Comparison of ENCODE assay signal across 8 cellular contexts in genomic region chr12:121579981-121580868, GRCh38. TPM values are rescaled to one million over a fixed set of nuclear protein-coding genes. Genes with fewer than 3 reads are reported as not detected.
A peak's percentile ranks its signal among the peaks of the same experiment; 100 is the strongest.
DNase-seq lines count a peak whose midpoint lies in the region; ATAC-seq and TF ChIP-seq lines count a peak whose summit lies in the region.

No MANE protein-coding gene starts in this region.

- DNase-seq in DMS79 treated with DMSO at 0.1 percent for 48 hours (lab: John Stamatoyannopoulos, UW), result peak; percentile 67
- DNase-seq in HUDEP-2 (lab: John Stamatoyannopoulos, UW; ENCODE audit: unreplicated experiment in 76 of 76), result peak in 54 of 76 experiments; percentile 11 to 79 (median 56)
- no peak for DNase-seq in Panc1 (ENCODE audit: low read depth, low spot score)
- DNase-seq in fibroblast of peridontal ligament (ENCODE audit: extremely low read depth), result peak; percentile 60
- peak; percentile 77 for DNase-seq in natural killer cell treated with Interleukin-12 subunit alpha and Interleukin-12 subunit beta and Interleukin-15 and Interleukin-18, amount 100 ng/mL, for 72 hours (ENCODE audit: low spot score)

- peak overlapping the region; percentile 97 for H3K4me3 Mint-ChIP-seq in activated T-helper 17 cell treated with anti-CD3 and anti-CD28 coated beads, Interleukin-2, amount 50 U/mL, for 72 hours
- H3K4me3 Mint-ChIP-seq in natural killer cell treated with Interleukin-12 subunit alpha and Interleukin-12 subunit beta and Interleukin-15 and Interleukin-18, amount 100 ng/mL, for 72 hours, result peak overlapping the region; percentile 96
- H3K4me3 Mint-ChIP-seq in stimulated activated naive CD8-positive, alpha-beta T cell treated with anti-CD3 and anti-CD28 coated beads, Interleukin-15, Interleukin-2, amounts not matched to agents 100 ng/mL and 50 ng/mL, for 24 hours, result peak overlapping the region; percentile 85

- CTCF ChIA-PET in Panc1 (lab: Charles Lee), result interaction anchor here (0.5 to 1.1 kb wide), 3 partner anchors 28 to 822 kb away, joined by 3 to 9 read pairs (median 4); no protein-coding TSS in a partner anchor

- intact Hi-C loops in Panc1 (cut with micrococcal nuclease; ENCODE audit: unreplicated experiment), result no loop called here

- H3K27me3 Mint-ChIP-seq in activated T-helper 17 cell treated with anti-CD3 and anti-CD28 coated beads, Interleukin-2, amount 50 U/mL, for 72 hours, result no peaks in the 10 kb centered on the region
- no peaks in the 10 kb centered on the region for H3K27me3 Mint-ChIP-seq in natural killer cell treated with Interleukin-12 subunit alpha and Interleukin-12 subunit beta and Interleukin-15 and Interleukin-18, amount 100 ng/mL, for 72 hours
- no peaks in the 10 kb centered on the region for H3K27me3 Mint-ChIP-seq in stimulated activated naive CD8-positive, alpha-beta T cell treated with anti-CD3 and anti-CD28 coated beads, Interleukin-15, Interleukin-2, amounts not matched to agents 100 ng/mL and 50 ng/mL, for 24 hours

- peak overlapping the region; percentile 89 for H3K27ac ChIP-seq in Panc1 (ENCODE audit: low read length)

- peak overlapping the region; percentile 95 for H3K27ac Mint-ChIP-seq in activated T-helper 17 cell treated with anti-CD3 and anti-CD28 coated beads, Interleukin-2, amount 50 U/mL, for 72 hours
- peak overlapping the region; percentile 89 to 95 for H3K27ac Mint-ChIP-seq in natural killer cell treated with Interleukin-12 subunit alpha and Interleukin-12 subunit beta and Interleukin-15 and Interleukin-18, amount 100 ng/mL, for 72 hours
- peak overlapping the region; percentile 87 for H3K27ac Mint-ChIP-seq in stimulated activated naive CD8-positive, alpha-beta T cell treated with anti-CD3 and anti-CD28 coated beads, Interleukin-15, Interleukin-2, amounts not matched to agents 100 ng/mL and 50 ng/mL, for 24 hours

- POLR2A ChIA-PET in Panc1 (lab: Charles Lee), result interaction anchor here (0.7 kb wide), 2 partner anchors 16 to 301 kb away, joined by 3 to 4 read pairs; no protein-coding TSS in a partner anchor

- H3K4me3 ChIP-seq in Panc1 (ENCODE audit: low read depth in 2 of 2, low read length in 2 of 2), result peak overlapping the region; percentile 59 to 92

- no peaks in the 10 kb centered on the region for H3K9me3 ChIP-seq in Panc1 (ENCODE audit: control insufficient read depth, insufficient read depth, low read depth, low read length)

- peaks cover 13% of the 10 kb centered on the region for H3K36me3 Mint-ChIP-seq in activated T-helper 17 cell treated with anti-CD3 and anti-CD28 coated beads, Interleukin-2, amount 50 U/mL, for 72 hours (ENCODE audit: low read depth)
- no peaks in the 10 kb centered on the region for H3K36me3 Mint-ChIP-seq in natural killer cell treated with Interleukin-12 subunit alpha and Interleukin-12 subunit beta and Interleukin-15 and Interleukin-18, amount 100 ng/mL, for 72 hours
- H3K36me3 Mint-ChIP-seq in stimulated activated naive CD8-positive, alpha-beta T cell treated with anti-CD3 and anti-CD28 coated beads, Interleukin-15, Interleukin-2, amounts not matched to agents 100 ng/mL and 50 ng/mL, for 24 hours (ENCODE audit: low read depth), result no peaks in the 10 kb centered on the region

- peaks cover 6% of the 10 kb centered on the region for H3K4me1 Mint-ChIP-seq in activated T-helper 17 cell treated with anti-CD3 and anti-CD28 coated beads, Interleukin-2, amount 50 U/mL, for 72 hours
- peaks cover 28 to 31% of the 10 kb centered on the region in 2 donors for H3K4me1 Mint-ChIP-seq in natural killer cell treated with Interleukin-12 subunit alpha and Interleukin-12 subunit beta and Interleukin-15 and Interleukin-18, amount 100 ng/mL, for 72 hours (ENCODE audit: low read depth in 2 of 2)
- peaks cover 36% of the 10 kb centered on the region for H3K4me1 Mint-ChIP-seq in stimulated activated naive CD8-positive, alpha-beta T cell treated with anti-CD3 and anti-CD28 coated beads, Interleukin-15, Interleukin-2, amounts not matched to agents 100 ng/mL and 50 ng/mL, for 24 hours (ENCODE audit: low read depth)

- no peaks in the 10 kb centered on the region for H3K36me3 ChIP-seq in Panc1 (ENCODE audit: control insufficient read depth, insufficient read depth, low read length)

- TF ChIP-seq CTCF in Panc1 (IDR thresholded peaks at IDR 0.05), result no peak

- peaks cover 29% of the 10 kb centered on the region for H3K4me1 ChIP-seq in Panc1 (ENCODE audit: control insufficient read depth, insufficient read depth, low read length)

- no peaks in the 10 kb centered on the region for H3K27me3 ChIP-seq in Panc1 (ENCODE audit: control insufficient read depth, insufficient read depth, low read length)

- in situ Hi-C loops in Panc1 (cut with HindIII; ENCODE audit: low pct_unique_long_range_greater_than_20kb, low sequenced_read_pairs), result no loop called here

- ATAC-seq in Panc1 (peak; percentile 82), HG03521 (IDR thresholded peaks at IDR 0.05; ENCODE audit: unreplicated experiment) (no peak)
- ATAC-seq in activated T-helper 17 cell treated with anti-CD3 and anti-CD28 coated beads, Interleukin-2, amount 50 U/mL, for 72 hours (replicated peaks), result peak; percentile 75
- peak; percentile 73 to 75 for ATAC-seq in natural killer cell treated with Interleukin-12 subunit alpha and Interleukin-12 subunit beta and Interleukin-15 and Interleukin-18, amount 100 ng/mL, for 72 hours

- H3K9me3 Mint-ChIP-seq in activated T-helper 17 cell treated with anti-CD3 and anti-CD28 coated beads, Interleukin-2, amount 50 U/mL, for 72 hours, result no peaks in the 10 kb centered on the region
- no peaks in the 10 kb centered on the region for H3K9me3 Mint-ChIP-seq in natural killer cell treated with Interleukin-12 subunit alpha and Interleukin-12 subunit beta and Interleukin-15 and Interleukin-18, amount 100 ng/mL, for 72 hours
- H3K9me3 Mint-ChIP-seq in stimulated activated naive CD8-positive, alpha-beta T cell treated with anti-CD3 and anti-CD28 coated beads, Interleukin-15, Interleukin-2, amounts not matched to agents 100 ng/mL and 50 ng/mL, for 24 hours, result no peaks in the 10 kb centered on the region

- BruUV-seq in Panc1 (replicated peaks; lab: Mats Ljungman, UMichigan), result no TSS peak

RNA-seq across cellular contexts. Expression of gene KDM2B, which starts 0.6 kb away (rescaled TPM):
- total RNA-seq in Panc1 (2021; ENCODE audit: unreplicated experiment), result 27.5 TPM
- polyA plus RNA-seq in Panc1 (2012; ENCODE audit: insufficient read length), result 34.3 TPM
- total RNA-seq in activated T-helper 17 cell treated with anti-CD3 and anti-CD28 coated beads, Interleukin-2, amount 50 U/mL, for 72 hours, result 10 to 100 TPM; 64.2 to 76.4 TPM
- 10 to 100 TPM; 35.9 to 60.1 TPM for total RNA-seq in natural killer cell treated with Interleukin-12 subunit alpha and Interleukin-12 subunit beta and Interleukin-15 and Interleukin-18, amount 100 ng/mL, for 72 hours

RNA-seq across cellular contexts. Expression of gene ORAI1, which starts 46.1 kb away (rescaled TPM):
- 36.7 TPM for total RNA-seq in Panc1 (2021; ENCODE audit: unreplicated experiment)
- polyA plus RNA-seq in Panc1 (2012; ENCODE audit: insufficient read length), result 57.9 TPM
- total RNA-seq in activated T-helper 17 cell treated with anti-CD3 and anti-CD28 coated beads, Interleukin-2, amount 50 U/mL, for 72 hours, result 10 to 100 TPM; 24.0 to 31.3 TPM
- 10 to 100 TPM; 40.5 to 43.9 TPM for total RNA-seq in natural killer cell treated with Interleukin-12 subunit alpha and Interleukin-12 subunit beta and Interleukin-15 and Interleukin-18, amount 100 ng/mL, for 72 hours
